Comparison of ENCODE assay signal across 13 cellular contexts in genomic region chr5:128536229-128536860, GRCh38. TPM values are rescaled to one million over a fixed set of nuclear protein-coding genes. Genes with fewer than 3 reads are reported as not detected.
DNase-seq lines count a peak whose midpoint lies in the region; ATAC-seq and TF ChIP-seq lines count a peak whose summit lies in the region.
"Had no signal": no experiment of that assay in that cellular context is flagged by ENCODE, and none has a peak within 500 bp of the region (broad histone marks: within the 10 kb centered on the region; RNA-seq: fewer than 3 reads in every experiment).

No MANE protein-coding gene starts in this region.

- no peak for TF ChIP-seq EP300 in sigmoid colon (IDR thresholded peaks at IDR 0.05)

- H3K4me1 ChIP-seq in ES-I3 (ENCODE audit: insufficient read depth, low read length): peaks cover 9% of the 10 kb centered on the region
- H3K4me1 ChIP-seq in osteoblast (ENCODE audit: insufficient read depth, low read length): peaks cover 4% of the 10 kb centered on the region
- H3K4me1 ChIP-seq in aorta (ENCODE audit: control insufficient read depth in 1 of 2, insufficient read depth in 2 of 2, low read length in 2 of 2): no peaks in the 10 kb centered on the region
- H3K4me1 ChIP-seq in sigmoid colon: peaks cover 0 to 30% (median 26%) of the 10 kb centered on the region in 4 donors

- DNase-seq in glomerular visceral epithelial cell (ENCODE audit: extremely low spot score) (peak; percentile 60), osteoblast (ENCODE audit: insufficient read length, low spot score, missing footprints) (peak; percentile 13), aorta (no peak), NCI-H2107 (lab: John Stamatoyannopoulos, UW) (no peak), sigmoid colon (no peak), NCI-H1417 (lab: John Stamatoyannopoulos, UW) (no peak)
- DNase-seq: activated CD4-positive, alpha-beta memory T cell treated with anti-CD3 and anti-CD28 coated beads, Interleukin-2, amount 10 ng/mL, durations not matched to agents 7 days and 5 days; amniotic stem cell; GOT3; NCI-H2029 treated with DMSO at 0.1 percent for 48 hours; SHP77 treated with DMSO at 0.1 percent for 48 hours had no signal

- no peak for TF ChIP-seq POLR2A in sigmoid colon (IDR thresholded peaks at IDR 0.05)

- peak overlapping the region; percentile 75 for H3K4me3 ChIP-seq in WI38 (ENCODE audit: low read depth, low read length)
- peak overlapping the region; percentile 75 for H3K4me3 ChIP-seq in osteoblast (ENCODE audit: insufficient read depth, low read length)
- H3K4me3 ChIP-seq in aorta (ENCODE audit: low read length in 2 of 2): no peak overlapping the region
- peak overlapping the region in 2 of 4 donors; percentile 51 to 59 for H3K4me3 ChIP-seq in sigmoid colon

- no peaks in the 10 kb centered on the region for H3K9me3 ChIP-seq in ES-I3 (ENCODE audit: control insufficient read depth, insufficient read depth, low read length)
- H3K9me3 ChIP-seq in osteoblast (ENCODE audit: low read depth, low read length): no peaks in the 10 kb centered on the region
- H3K9me3 ChIP-seq in aorta (ENCODE audit: control insufficient read depth, low read length): no peaks in the 10 kb centered on the region
- H3K9me3 ChIP-seq in sigmoid colon: no peaks in the 10 kb centered on the region

- no peaks in the 10 kb centered on the region for H4K20me1 ChIP-seq in osteoblast (ENCODE audit: insufficient read depth, low read length)

- no peaks in the 10 kb centered on the region for H3K79me2 ChIP-seq in osteoblast (ENCODE audit: insufficient read depth, low read length)

- WGBS in aorta, 2 donors: 24 to 41% methylated on average over 27 of the region's 27 CpGs
- WGBS in sigmoid colon, 2 donors: 66 to 72% methylated on average over 27 of the region's 27 CpGs

- no peak for ATAC-seq in aorta (ENCODE audit: low FRiP score)

- peak overlapping the region; percentile 81 for H3K4me2 ChIP-seq in osteoblast (ENCODE audit: insufficient read depth, low read length)

- no peak for TF ChIP-seq CTCF in WI38 (IDR thresholded peaks at IDR 0.05; ENCODE audit: low read depth, low read length)
- no peak for TF ChIP-seq CTCF in osteoblast (IDR thresholded peaks at IDR 0.05; ENCODE audit: extremely low read depth, low read depth, low read length)
- no peak for TF ChIP-seq CTCF in sigmoid colon (IDR thresholded peaks at IDR 0.05)

- H3K36me3 ChIP-seq in ES-I3 (ENCODE audit: insufficient read depth, low read length): no peaks in the 10 kb centered on the region
- no peaks in the 10 kb centered on the region for H3K36me3 ChIP-seq in osteoblast (ENCODE audit: insufficient read depth, low read length)
- H3K36me3 ChIP-seq in aorta (ENCODE audit: control insufficient read depth in 1 of 2, insufficient read depth in 2 of 2, low read length in 1 of 2): no peaks in the 10 kb centered on the region
- H3K36me3 ChIP-seq in sigmoid colon: no peaks in the 10 kb centered on the region

- no peak overlapping the region for H3K27ac ChIP-seq in osteoblast (ENCODE audit: low read depth, low read length)
- no peak overlapping the region for H3K27ac ChIP-seq in aorta (ENCODE audit: low read depth in 1 of 2, low read length in 2 of 2)
- H3K27ac ChIP-seq in sigmoid colon: no peak overlapping the region

- H2AFZ ChIP-seq in osteoblast (ENCODE audit: low read length): no peak overlapping the region

- intact Hi-C loops in aorta (cut with DNase I): no loop called here
- intact Hi-C loops in sigmoid colon (cut with DNase I): no loop called here

- H3K27me3 ChIP-seq in osteoblast (ENCODE audit: insufficient read depth, low read length) (peaks cover 7% of the 10 kb centered on the region), aorta (ENCODE audit: control insufficient read depth in 1 of 2, insufficient read depth in 2 of 2, low read length in 1 of 2) (no peaks in the 10 kb centered on the region), sigmoid colon (peaks cover 15 to 71% (median 51%) of the 10 kb centered on the region in 3 donors)

- peak overlapping the region; percentile 63; the same call in 1 of the 2 replicates for H3K9ac ChIP-seq in ES-I3 (ENCODE audit: low read depth, low read length)

RNA-seq across cellular contexts. Expression of gene FBN2, which starts 1.7 kb away (rescaled TPM):
- total RNA-seq in osteoblast (16.6 and 33.0 TPM in 2 replicates), aorta (1 to 10 TPM in 1 of 2 donors, under 1 TPM in 1; 0.84 to 1.5 TPM), sigmoid colon (1 to 10 TPM in 1 of 4 donors, under 1 TPM in 3; 0.36 to 2.0 (median 0.52) TPM)
- polyA plus RNA-seq in aorta (under 1 TPM in 1 of 2 donors, not detected in 1; 0.25 TPM), sigmoid colon (under 1 TPM in 2 of 3 donors, not detected in 1; 0.23 to 0.52 TPM)
- total RNA-seq: activated CD4-positive, alpha-beta memory T cell treated with anti-CD3 and anti-CD28 coated beads, Interleukin-2, amount 10 ng/mL, durations not matched to agents 7 days and 5 days had no signal

Comparison
In these comparisons a context has a peak if more than half of its experiments do, and no peak if none do; other contexts are left out.
1. H3K4me3 ChIP-seq: peak in WI38 (single experiment) and osteoblast (single experiment); none in aorta (0 of 2).
2. DNase-seq: peak in glomerular visceral epithelial cell (single experiment) and osteoblast (single experiment); none in aorta (0 of 2), NCI-H2107 (single experiment), sigmoid colon (single experiment) and NCI-H1417 (0 of 3).